8 cellular contexts compared by ENCODE assay signal in genomic region chr11:62125316-62125715, GRCh38. TPM values are rescaled to one million over a fixed set of nuclear protein-coding genes. Genes with fewer than 3 reads are reported as not detected.
A peak's percentile ranks its signal among the peaks of the same experiment; 100 is the strongest.
DNase-seq lines count a peak whose midpoint lies in the region; ATAC-seq and TF ChIP-seq lines count a peak whose summit lies in the region.

No MANE protein-coding gene starts in this region.

- H3K9me3 ChIP-seq in HEK293 (ENCODE audit: control insufficient read depth, insufficient read depth, low read depth, low read length) (no peaks in the 10 kb centered on the region), iPS-20b (ENCODE audit: insufficient read depth, low read depth, low read length) (no peaks in the 10 kb centered on the region)

- H3K4me1 ChIP-seq in HEK293 (ENCODE audit: control insufficient read depth, insufficient read depth, low read length) = peaks cover 4% of the 10 kb centered on the region; the same call in 1 of the 2 replicates
- peaks cover 6% of the 10 kb centered on the region for H3K4me1 ChIP-seq in iPS-20b (ENCODE audit: insufficient read depth, low read length)

- H3K27me3 Mint-ChIP-seq in activated CD4-positive, alpha-beta memory T cell treated with anti-CD3 and anti-CD28 coated beads, Interleukin-2, amount 10 ng/mL, durations not matched to agents 7 days and 5 days = no peaks in the 10 kb centered on the region

- no peaks in the 10 kb centered on the region for H3K27me3 ChIP-seq in iPS-20b (ENCODE audit: insufficient read depth, low read length)

- H3K9ac ChIP-seq in iPS-20b (ENCODE audit: low read depth, low read length) = peak overlapping the region; percentile 88; the same call in 1 of the 2 replicates

- H3K9me3 Mint-ChIP-seq in activated CD4-positive, alpha-beta memory T cell treated with anti-CD3 and anti-CD28 coated beads, Interleukin-2, amount 10 ng/mL, durations not matched to agents 7 days and 5 days = no peaks in the 10 kb centered on the region

- intact Hi-C loops in sciatic nerve (cut with DNase I) = no loop called here

- H3K36me3 Mint-ChIP-seq in activated CD4-positive, alpha-beta memory T cell treated with anti-CD3 and anti-CD28 coated beads, Interleukin-2, amount 10 ng/mL, durations not matched to agents 7 days and 5 days (ENCODE audit: low read depth) = peaks cover 49% of the 10 kb centered on the region

- DNase-seq in AG20443 (ENCODE audit: low spot score) (peak; percentile 14), hippocampal formation (lab: John Stamatoyannopoulos, UW) (no peak), globus pallidus (ENCODE audit: low spot score) (no peak), sciatic nerve (ENCODE audit: low spot score) (no peak)
- DNase-seq in activated CD4-positive, alpha-beta memory T cell treated with anti-CD3 and anti-CD28 coated beads, Interleukin-2, amount 10 ng/mL, durations not matched to agents 7 days and 5 days = no peak

- peaks cover 0 to 44% of the 10 kb centered on the region in 2 experiments; a peak in 1 of 3 replicates for H3K36me3 ChIP-seq in HEK293 (ENCODE audit: control insufficient read depth in 2 of 2, insufficient read depth in 1 of 2, low read length in 2 of 2)
- H3K36me3 ChIP-seq in iPS-20b (ENCODE audit: insufficient read depth, low read depth, low read length) = peaks cover 25% of the 10 kb centered on the region

- H3K4me1 Mint-ChIP-seq in activated CD4-positive, alpha-beta memory T cell treated with anti-CD3 and anti-CD28 coated beads, Interleukin-2, amount 10 ng/mL, durations not matched to agents 7 days and 5 days = peaks cover 47% of the 10 kb centered on the region

- POLR2A ChIA-PET in HEK293 (lab: Yijun Ruan, JAX) = interaction anchor here (1.1 to 1.6 kb wide), 2 partner anchors 8 to 13 kb away, joined by 4 to 5 read pairs; no protein-coding TSS in a partner anchor
- POLR2A ChIA-PET in activated CD4-positive, alpha-beta memory T cell treated with anti-CD3 and anti-CD28 coated beads, Interleukin-2, amount 10 ng/mL, durations not matched to agents 7 days and 5 days (lab: Charles Lee) = interaction anchor here (0.9 to 2.8 kb wide), 4 partner anchors 8 to 157 kb away, joined by 3 to 14 read pairs (median 6); partner anchors contain the start of gene FTH1

- H3K4me3 ChIP-seq in HEK293 (ENCODE audit: low read depth, low read length) = peak overlapping the region; percentile 97
- H3K4me3 ChIP-seq in iPS-20b (ENCODE audit: low read length) = peak overlapping the region; percentile 89

- CTCF ChIA-PET in HEK293 (lab: Yijun Ruan, JAX) = no interaction called here
- CTCF ChIA-PET in activated CD4-positive, alpha-beta memory T cell treated with anti-CD3 and anti-CD28 coated beads, Interleukin-2, amount 10 ng/mL, durations not matched to agents 7 days and 5 days (lab: Charles Lee) = interaction anchor here (3.2 kb wide), 1 partner anchor 17 kb away, joined by 11 read pairs; no protein-coding TSS in a partner anchor

- peak overlapping the region; percentile 87 for H3K27ac Mint-ChIP-seq in activated CD4-positive, alpha-beta memory T cell treated with anti-CD3 and anti-CD28 coated beads, Interleukin-2, amount 10 ng/mL, durations not matched to agents 7 days and 5 days

- no peak for TF ChIP-seq CTCF in HEK293 (tag by site-specific recombination; IDR thresholded peaks at IDR 0.05)

- ATAC-seq in GM19455 (IDR thresholded peaks at IDR 0.05; ENCODE audit: unreplicated experiment) = no peak
- ATAC-seq in sciatic nerve = no peak

- H3K4me3 Mint-ChIP-seq in activated CD4-positive, alpha-beta memory T cell treated with anti-CD3 and anti-CD28 coated beads, Interleukin-2, amount 10 ng/mL, durations not matched to agents 7 days and 5 days = peak overlapping the region; percentile 93

- H3K27ac ChIP-seq in HEK293 (ENCODE audit: extremely low read depth, low read depth, low read length) (no peak overlapping the region), iPS-20b (ENCODE audit: low read length) (no peak overlapping the region)

TF ChIP-seq in HEK293, 187 proteins besides CTCF, POLR2A, EP300 and RAD21 (continues in another document):
- TF ChIP-seq SETDB1 (IDR thresholded peaks at IDR 0.05; ENCODE audit: insufficient read length, low read length) (no peak), ZNF394 (tag by site-specific recombination; IDR thresholded peaks at IDR 0.05; ENCODE audit: borderline replicate concordance) (no peak), ZNF521 (tag by site-specific recombination; IDR thresholded peaks at IDR 0.05) (no peak), ZNF157 (tag by site-specific recombination; IDR thresholded peaks at IDR 0.05) (no peak), ZNF580 (tag by site-specific recombination; IDR thresholded peaks at IDR 0.05) (no peak), ZNF624 (tag by site-specific recombination; IDR thresholded peaks at IDR 0.05) (no peak), ZNF248 (tag by site-specific recombination; IDR thresholded peaks at IDR 0.05) (no peak), ZNF701 (tag by site-specific recombination; IDR thresholded peaks at IDR 0.05) (no peak), ZNF169 (tag by site-specific recombination; IDR thresholded peaks at IDR 0.05) (no peak), GLIS2 (tag by site-specific recombination; IDR thresholded peaks at IDR 0.05) (no peak), ZNF548 (tag by site-specific recombination; IDR thresholded peaks at IDR 0.05) (no peak), ZBTB17 (tag by site-specific recombination; IDR thresholded peaks at IDR 0.05) (no peak), ZNF501 (tag by site-specific recombination; IDR thresholded peaks at IDR 0.05) (no peak), RBAK (tag by site-specific recombination; IDR thresholded peaks at IDR 0.05) (no peak)
- TF ChIP-seq, protein P1, sequence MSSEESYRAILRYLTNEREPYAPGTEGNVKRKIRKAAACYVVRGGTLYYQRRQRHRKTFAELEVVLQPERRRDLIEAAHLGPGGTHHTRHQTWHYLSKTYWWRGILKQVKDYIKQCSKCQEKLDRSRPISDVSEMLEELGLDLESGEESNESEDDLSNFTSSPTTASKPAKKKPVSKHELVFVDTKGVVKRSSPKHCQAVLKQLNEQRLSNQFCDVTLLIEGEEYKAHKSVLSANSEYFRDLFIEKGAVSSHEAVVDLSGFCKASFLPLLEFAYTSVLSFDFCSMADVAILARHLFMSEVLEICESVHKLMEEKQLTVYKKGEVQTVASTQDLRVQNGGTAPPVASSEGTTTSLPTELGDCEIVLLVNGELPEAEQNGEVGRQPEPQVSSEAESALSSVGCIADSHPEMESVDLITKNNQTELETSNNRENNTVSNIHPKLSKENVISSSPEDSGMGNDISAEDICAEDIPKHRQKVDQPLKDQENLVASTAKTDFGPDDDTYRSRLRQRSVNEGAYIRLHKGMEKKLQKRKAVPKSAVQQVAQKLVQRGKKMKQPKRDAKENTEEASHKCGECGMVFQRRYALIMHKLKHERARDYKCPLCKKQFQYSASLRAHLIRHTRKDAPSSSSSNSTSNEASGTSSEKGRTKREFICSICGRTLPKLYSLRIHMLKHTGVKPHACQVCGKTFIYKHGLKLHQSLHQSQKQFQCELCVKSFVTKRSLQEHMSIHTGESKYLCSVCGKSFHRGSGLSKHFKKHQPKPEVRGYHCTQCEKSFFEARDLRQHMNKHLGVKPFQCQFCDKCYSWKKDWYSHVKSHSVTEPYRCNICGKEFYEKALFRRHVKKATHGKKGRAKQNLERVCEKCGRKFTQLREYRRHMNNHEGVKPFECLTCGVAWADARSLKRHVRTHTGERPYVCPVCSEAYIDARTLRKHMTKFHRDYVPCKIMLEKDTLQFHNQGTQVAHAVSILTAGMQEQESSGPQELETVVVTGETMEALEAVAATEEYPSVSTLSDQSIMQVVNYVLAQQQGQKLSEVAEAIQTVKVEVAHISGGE (tag by site-specific recombination; conservative IDR thresholded peaks at IDR 0.05; ENCODE audit: low read depth) = no peak
- TF ChIP-seq, protein P2, sequence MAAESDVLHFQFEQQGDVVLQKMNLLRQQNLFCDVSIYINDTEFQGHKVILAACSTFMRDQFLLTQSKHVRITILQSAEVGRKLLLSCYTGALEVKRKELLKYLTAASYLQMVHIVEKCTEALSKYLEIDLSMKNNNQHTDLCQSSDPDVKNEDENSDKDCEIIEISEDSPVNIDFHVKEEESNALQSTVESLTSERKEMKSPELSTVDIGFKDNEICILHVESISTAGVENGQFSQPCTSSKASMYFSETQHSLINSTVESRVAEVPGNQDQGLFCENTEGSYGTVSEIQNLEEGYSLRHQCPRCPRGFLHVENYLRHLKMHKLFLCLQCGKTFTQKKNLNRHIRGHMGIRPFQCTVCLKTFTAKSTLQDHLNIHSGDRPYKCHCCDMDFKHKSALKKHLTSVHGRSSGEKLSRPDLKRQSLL (tag by site-specific recombination; IDR thresholded peaks at IDR 0.05) = no peak
- TF ChIP-seq, protein P3, sequence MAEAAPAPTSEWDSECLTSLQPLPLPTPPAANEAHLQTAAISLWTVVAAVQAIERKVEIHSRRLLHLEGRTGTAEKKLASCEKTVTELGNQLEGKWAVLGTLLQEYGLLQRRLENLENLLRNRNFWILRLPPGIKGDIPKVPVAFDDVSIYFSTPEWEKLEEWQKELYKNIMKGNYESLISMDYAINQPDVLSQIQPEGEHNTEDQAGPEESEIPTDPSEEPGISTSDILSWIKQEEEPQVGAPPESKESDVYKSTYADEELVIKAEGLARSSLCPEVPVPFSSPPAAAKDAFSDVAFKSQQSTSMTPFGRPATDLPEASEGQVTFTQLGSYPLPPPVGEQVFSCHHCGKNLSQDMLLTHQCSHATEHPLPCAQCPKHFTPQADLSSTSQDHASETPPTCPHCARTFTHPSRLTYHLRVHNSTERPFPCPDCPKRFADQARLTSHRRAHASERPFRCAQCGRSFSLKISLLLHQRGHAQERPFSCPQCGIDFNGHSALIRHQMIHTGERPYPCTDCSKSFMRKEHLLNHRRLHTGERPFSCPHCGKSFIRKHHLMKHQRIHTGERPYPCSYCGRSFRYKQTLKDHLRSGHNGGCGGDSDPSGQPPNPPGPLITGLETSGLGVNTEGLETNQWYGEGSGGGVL (tag by site-specific recombination; IDR thresholded peaks at IDR 0.05) = no peak

RNA-seq across cellular contexts. Expression of gene INCENP, which starts 1.5 kb away (rescaled TPM):
- total RNA-seq in activated CD4-positive, alpha-beta memory T cell treated with anti-CD3 and anti-CD28 coated beads, Interleukin-2, amount 10 ng/mL, durations not matched to agents 7 days and 5 days = 100 to 1,000 TPM; 156 to 169 TPM
- 19.4 TPM for total RNA-seq in sciatic nerve
